9 cellular contexts compared by ENCODE assay signal in the genomic region with DNA sequence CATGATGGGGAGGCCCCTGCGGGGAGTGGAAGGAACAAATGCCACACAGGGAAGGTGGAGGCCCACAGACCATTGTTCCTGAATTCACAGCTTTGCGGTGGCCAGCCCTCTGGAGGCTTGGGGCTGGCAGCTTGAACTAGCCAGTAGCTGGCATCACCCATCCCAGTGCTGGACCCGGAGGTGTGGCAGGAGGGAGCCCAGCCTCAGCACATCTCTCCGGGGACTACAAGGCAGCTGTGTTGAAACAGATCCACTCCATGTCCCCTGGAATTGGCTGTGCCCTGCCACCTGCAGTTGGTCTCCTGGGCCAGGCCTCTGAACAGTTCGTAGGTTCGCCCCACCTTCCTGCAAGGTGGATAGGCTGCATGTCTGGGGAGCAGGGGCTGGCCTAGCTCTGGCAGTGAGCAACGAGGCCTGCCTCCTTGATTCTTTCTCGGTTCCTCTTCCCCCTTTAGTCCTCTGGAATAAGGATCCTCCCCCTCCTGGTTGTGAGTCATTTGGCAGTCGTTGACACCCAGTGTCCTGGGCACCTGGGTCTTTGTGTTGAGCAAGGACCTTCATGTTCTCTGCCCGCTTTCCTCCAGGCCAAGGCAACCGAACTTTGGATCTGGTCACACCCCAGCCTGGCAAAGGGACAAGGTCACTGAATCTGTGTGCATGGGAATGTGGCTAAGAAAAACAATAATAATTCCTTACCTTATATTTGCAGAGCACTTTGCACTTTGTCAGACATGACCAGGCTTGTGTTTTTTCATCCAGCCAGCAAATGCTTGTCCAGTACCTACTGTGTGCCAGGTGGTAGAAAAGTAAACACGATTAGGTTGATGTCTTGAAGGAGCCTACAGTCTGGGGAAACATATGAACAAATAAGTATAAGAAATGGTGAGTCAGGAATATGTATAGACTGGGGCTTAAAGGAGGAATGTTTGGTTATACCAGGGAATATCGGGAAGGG. TPM values are rescaled to one million over a fixed set of nuclear protein-coding genes. Genes with fewer than 3 reads are reported as not detected.
DNase-seq lines count a peak whose midpoint lies in the region; ATAC-seq and TF ChIP-seq lines count a peak whose summit lies in the region.
"Had no signal": no experiment of that assay in that cellular context is flagged by ENCODE, and none has a peak within 500 bp of the region (broad histone marks: within the 10 kb centered on the region; RNA-seq: fewer than 3 reads in every experiment).

No MANE protein-coding gene starts in this region.

- intact Hi-C loops in left colon (cut with DNase I, micrococcal nuclease) (no loop called here), uterus (cut with DNase I; ENCODE audit: low total_unique reads) (no loop called here)

- H3K4me3 Mint-ChIP-seq in activated naive CD4-positive, alpha-beta T cell treated with anti-CD3 and anti-CD28 coated beads, Interleukin-2, amount 50 U/mL, for 24 hours, result no peak overlapping the region

- H3K4me3 ChIP-seq in uterus, result no peak overlapping the region

- no peaks in the 10 kb centered on the region for H3K9me3 Mint-ChIP-seq in activated naive CD4-positive, alpha-beta T cell treated with anti-CD3 and anti-CD28 coated beads, Interleukin-2, amount 50 U/mL, for 24 hours

- peaks cover 7 to 15% of the 10 kb centered on the region in 2 donors for H3K4me1 ChIP-seq in uterus

- H3K9me3 ChIP-seq in uterus, result no peaks in the 10 kb centered on the region

- no peaks in the 10 kb centered on the region for H3K27me3 Mint-ChIP-seq in activated naive CD4-positive, alpha-beta T cell treated with anti-CD3 and anti-CD28 coated beads, Interleukin-2, amount 50 U/mL, for 24 hours

- peaks cover 4% of the 10 kb centered on the region for H3K4me1 Mint-ChIP-seq in activated naive CD4-positive, alpha-beta T cell treated with anti-CD3 and anti-CD28 coated beads, Interleukin-2, amount 50 U/mL, for 24 hours

- no peak for TF ChIP-seq CTCF in uterus (IDR thresholded peaks at IDR 0.05)

- ATAC-seq in left colon (peak; percentile 90), HG02623 (IDR thresholded peaks at IDR 0.05; ENCODE audit: unreplicated experiment) (no peak)

- no peaks in the 10 kb centered on the region for H3K36me3 ChIP-seq in uterus

- H3K27ac ChIP-seq in adipose tissue (ENCODE audit: low read depth, low read length) (peak overlapping the region; percentile 20), uterus (peak overlapping the region; percentile 46 to 52)
- H3K27ac ChIP-seq: KMS-11 had no signal

- peak in 1 of 2 donors; percentile 24 for TF ChIP-seq POLR2A in uterus (IDR thresholded peaks at IDR 0.05)

- no peak for DNase-seq in activated naive CD4-positive, alpha-beta T cell (lab: John Stamatoyannopoulos, UW)
- DNase-seq in left colon (peak; percentile 81 to 95), uterus (peak in 1 of 2 donors; percentile 66), iPS-NIHi11 (ENCODE audit: low spot score) (no peak), COLO829 (ENCODE audit: low spot score) (no peak)

- no peaks in the 10 kb centered on the region for H3K27me3 ChIP-seq in uterus

- peaks cover 6% of the 10 kb centered on the region for H3K36me3 Mint-ChIP-seq in activated naive CD4-positive, alpha-beta T cell treated with anti-CD3 and anti-CD28 coated beads, Interleukin-2, amount 50 U/mL, for 24 hours

- 53 to 58% (median 54%) methylated on average over 13 of the region's 13 CpGs for WGBS in adipose tissue, 3 donors

- H3K27ac Mint-ChIP-seq in activated naive CD4-positive, alpha-beta T cell treated with anti-CD3 and anti-CD28 coated beads, Interleukin-2, amount 50 U/mL, for 24 hours, result peak overlapping the region; percentile 82

RNA-seq across cellular contexts. Expression of gene TTC7A, which starts 29.6 kb away (rescaled TPM):
- 10 to 100 TPM; 13.3 to 22.6 (median 15.5) TPM for polyA plus RNA-seq in adipose tissue
- total RNA-seq in left colon (10 to 100 TPM; 37.1 to 43.4 TPM), uterus (10 to 100 TPM in 3 of 4 donors, 1 to 10 TPM in 1; 3.8 to 80.9 (median 25.3) TPM)

RNA-seq across cellular contexts. Expression of gene MCFD2, which starts 55.0 kb away (rescaled TPM):
- polyA plus RNA-seq in adipose tissue, result 10 to 100 TPM; 37.6 to 78.8 (median 40.0) TPM
- total RNA-seq in left colon, result 10 to 100 TPM; 41.2 to 41.7 TPM
- total RNA-seq in uterus, result 100 to 1,000 TPM in 2 of 4 donors, 10 to 100 TPM in 2; 44.8 to 141 (median 107) TPM

Comparison
In these comparisons a context has a peak if more than half of its experiments do, and no peak if none do; other contexts are left out.
1. DNase-seq: peak in left colon (2 of 2); none in activated naive CD4-positive, alpha-beta T cell (0 of 4), iPS-NIHi11 (single experiment) and COLO829 (single experiment).